In genomic region chr9:134386951-134387831, GRCh38 we compare ENCODE assay signal across 10 cellular contexts.
DNase-seq lines count a peak whose midpoint lies in the region; ATAC-seq, FAIRE-seq and TF ChIP-seq lines count a peak whose summit lies in the region.
"Had no signal": no experiment of that assay in that cellular context is flagged by ENCODE, and none has a peak within 500 bp of the region (broad histone marks: within the 10 kb centered on the region; RNA-seq: fewer than 3 reads in every experiment).

No MANE protein-coding gene starts in this region.

- no peak for ATAC-seq in HG02973 (IDR thresholded peaks at IDR 0.05; ENCODE audit: unreplicated experiment)

- H3K79me2 ChIP-seq in astrocyte (ENCODE audit: insufficient read depth, low read length) (peaks cover 94% of the 10 kb centered on the region), hepatocyte (peaks cover 100% of the 10 kb centered on the region)

- H3K9ac ChIP-seq in astrocyte (ENCODE audit: low read length) (no peak overlapping the region), skeletal muscle tissue (ENCODE audit: low read depth in 1 of 3, low read length in 3 of 3) (peak overlapping the region in 2 of 3 donors; percentile 53 to 54)

- H3K4me3 ChIP-seq in astrocyte (ENCODE audit: insufficient read depth, low read depth, low read length) (no peak overlapping the region), hepatocyte (no peak overlapping the region), skeletal muscle tissue (ENCODE audit: low read length in 3 of 3) (no peak overlapping the region)

- 83% methylated on average over 36 of the region's 38 CpGs for WGBS in hepatocyte (ENCODE audit: low lambda C conversion rate, missing lambda C conversion rate)

- H3K27me3 ChIP-seq in astrocyte (ENCODE audit: insufficient read depth, low read length) (no peaks in the 10 kb centered on the region), hepatocyte (no peaks in the 10 kb centered on the region), skeletal muscle tissue (ENCODE audit: control insufficient read depth in 3 of 3, insufficient read depth in 3 of 3, low read length in 3 of 3) (no peaks in the 10 kb centered on the region)

- no peaks in the 10 kb centered on the region for H3K9me3 Mint-ChIP-seq in astrocyte (ENCODE audit: unreplicated experiment)

- H3K27ac ChIP-seq in astrocyte (ENCODE audit: low read depth, low read length), result no peak overlapping the region
- H3K27ac ChIP-seq in hepatocyte, result peak overlapping the region; percentile 24
- no peak overlapping the region for H3K27ac ChIP-seq in skeletal muscle tissue (ENCODE audit: low read depth, low read length)

- peak; percentile 51 for DNase-seq in COR-L47 (lab: John Stamatoyannopoulos, UW)
- DNase-seq in astrocyte (ENCODE audit: low read depth), result no peak
- DNase-seq in hepatocyte (ENCODE audit: low spot score), result no peak
- DNase-seq in DMS114 treated with DMSO at 0.1 percent for 48 hours (lab: John Stamatoyannopoulos, UW; ENCODE audit: unreplicated experiment), result no peak
- no peak for DNase-seq in T-helper 1 cell
- DNase-seq in HUDEP-2 (lab: John Stamatoyannopoulos, UW; ENCODE audit: unreplicated experiment in 76 of 76), result no peak
- DNase-seq: NCI-H510A had no signal

- peaks cover 5% of the 10 kb centered on the region for H3K4me1 Mint-ChIP-seq in astrocyte (ENCODE audit: low read depth, unreplicated experiment)

- no peaks in the 10 kb centered on the region for H3K27me3 Mint-ChIP-seq in astrocyte (ENCODE audit: low read depth, unreplicated experiment)

- peaks cover 1% of the 10 kb centered on the region for H3K36me3 Mint-ChIP-seq in astrocyte (ENCODE audit: low read depth, unreplicated experiment)

- H2AFZ ChIP-seq in astrocyte (ENCODE audit: low read depth, low read length) (no peak overlapping the region), hepatocyte (no peak overlapping the region)

- H3K36me3 ChIP-seq in astrocyte (ENCODE audit: insufficient read depth, low read length) (no peaks in the 10 kb centered on the region), hepatocyte (replicated peaks; ENCODE audit: insufficient read depth, low read depth) (no peaks in the 10 kb centered on the region), skeletal muscle tissue (ENCODE audit: control insufficient read depth in 3 of 3, insufficient read depth in 3 of 3, low read length in 3 of 3) (no peaks in the 10 kb centered on the region)

- H3K4me1 ChIP-seq in astrocyte (ENCODE audit: insufficient read depth, low read length) (peaks cover 1% of the 10 kb centered on the region), hepatocyte (ENCODE audit: insufficient read depth) (peaks cover 47% of the 10 kb centered on the region), skeletal muscle tissue (ENCODE audit: control insufficient read depth in 3 of 3, insufficient read depth in 3 of 3, low read length in 3 of 3) (peaks cover 94 to 99% (median 98%) of the 10 kb centered on the region in 3 donors)

- no peaks in the 10 kb centered on the region for H3K9me3 ChIP-seq in astrocyte (ENCODE audit: insufficient read depth, low read depth, low read length)
- H3K9me3 ChIP-seq in hepatocyte (ENCODE audit: low read depth), result no peaks in the 10 kb centered on the region
- H3K9me3 ChIP-seq in skeletal muscle tissue (ENCODE audit: control insufficient read depth in 3 of 3, low read length in 3 of 3), result no peaks in the 10 kb centered on the region

- peak overlapping the region; percentile 75 for H3K27ac Mint-ChIP-seq in astrocyte (ENCODE audit: unreplicated experiment)

- H3K4me2 ChIP-seq in astrocyte (ENCODE audit: low read length) (no peak overlapping the region), hepatocyte (no peak overlapping the region)

- no peaks in the 10 kb centered on the region for H3K9me2 ChIP-seq in hepatocyte (replicated peaks; ENCODE audit: insufficient read depth)

- H4K20me1 ChIP-seq in astrocyte (ENCODE audit: insufficient read depth, low read length) (peaks cover 98% of the 10 kb centered on the region), hepatocyte (ENCODE audit: insufficient read depth, poor library complexity, severe bottlenecking) (peaks cover 99% of the 10 kb centered on the region)

- no peak overlapping the region for H3K4me3 Mint-ChIP-seq in astrocyte (ENCODE audit: unreplicated experiment)

- no peak for FAIRE-seq in astrocyte (lab: Jason Lieb, UNC)
- FAIRE-seq: GM12892 had no signal

- TF ChIP-seq CTCF in astrocyte (IDR thresholded peaks at IDR 0.05; ENCODE audit: insufficient read depth, low read depth, low read length) (no peak), hepatocyte (IDR thresholded peaks at IDR 0.05; ENCODE audit: poor library complexity) (no peak)
